ENCODE assay signal across 2 cellular contexts in the genomic region with DNA sequence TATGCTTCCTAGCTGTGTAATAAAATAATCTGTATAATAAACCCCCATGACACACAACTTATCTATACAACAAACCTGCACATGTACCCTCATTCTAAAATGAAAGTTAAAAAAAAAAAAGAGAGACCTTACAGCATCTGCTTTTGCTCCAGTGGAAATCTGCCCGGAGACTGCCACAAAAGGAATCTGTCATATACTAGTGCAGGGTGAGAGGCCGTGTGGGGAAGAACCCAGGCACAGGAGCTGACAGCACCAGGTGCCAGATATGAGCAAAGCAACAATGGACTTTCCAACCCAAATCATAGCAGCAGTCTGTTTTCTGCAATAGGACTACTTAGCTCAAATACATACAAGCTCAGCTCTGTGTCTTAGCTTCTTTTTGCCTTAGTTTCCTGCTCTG.
TF ChIP-seq lines count a peak whose summit lies in the region.

No MANE protein-coding gene starts in this region.

TF ChIP-seq in SK-N-SH treated with all-trans-retinoic acid at 6 μM for 48 hours, 23 proteins besides CTCF, POLR2A, EP300 and RAD21 (continued from another document):
- TF ChIP-seq, protein P1, sequence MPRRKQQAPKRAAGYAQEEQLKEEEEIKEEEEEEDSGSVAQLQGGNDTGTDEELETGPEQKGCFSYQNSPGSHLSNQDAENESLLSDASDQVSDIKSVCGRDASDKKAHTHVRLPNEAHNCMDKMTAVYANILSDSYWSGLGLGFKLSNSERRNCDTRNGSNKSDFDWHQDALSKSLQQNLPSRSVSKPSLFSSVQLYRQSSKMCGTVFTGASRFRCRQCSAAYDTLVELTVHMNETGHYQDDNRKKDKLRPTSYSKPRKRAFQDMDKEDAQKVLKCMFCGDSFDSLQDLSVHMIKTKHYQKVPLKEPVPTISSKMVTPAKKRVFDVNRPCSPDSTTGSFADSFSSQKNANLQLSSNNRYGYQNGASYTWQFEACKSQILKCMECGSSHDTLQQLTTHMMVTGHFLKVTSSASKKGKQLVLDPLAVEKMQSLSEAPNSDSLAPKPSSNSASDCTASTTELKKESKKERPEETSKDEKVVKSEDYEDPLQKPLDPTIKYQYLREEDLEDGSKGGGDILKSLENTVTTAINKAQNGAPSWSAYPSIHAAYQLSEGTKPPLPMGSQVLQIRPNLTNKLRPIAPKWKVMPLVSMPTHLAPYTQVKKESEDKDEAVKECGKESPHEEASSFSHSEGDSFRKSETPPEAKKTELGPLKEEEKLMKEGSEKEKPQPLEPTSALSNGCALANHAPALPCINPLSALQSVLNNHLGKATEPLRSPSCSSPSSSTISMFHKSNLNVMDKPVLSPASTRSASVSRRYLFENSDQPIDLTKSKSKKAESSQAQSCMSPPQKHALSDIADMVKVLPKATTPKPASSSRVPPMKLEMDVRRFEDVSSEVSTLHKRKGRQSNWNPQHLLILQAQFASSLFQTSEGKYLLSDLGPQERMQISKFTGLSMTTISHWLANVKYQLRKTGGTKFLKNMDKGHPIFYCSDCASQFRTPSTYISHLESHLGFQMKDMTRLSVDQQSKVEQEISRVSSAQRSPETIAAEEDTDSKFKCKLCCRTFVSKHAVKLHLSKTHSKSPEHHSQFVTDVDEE (CRISPR knock-in tag; IDR thresholded peaks at IDR 0.05), result no peak
- no peak for TF ChIP-seq ZNF8 (CRISPR knock-in tag; IDR thresholded peaks at IDR 0.05)

TF ChIP-seq in SK-N-SH, 30 proteins besides CTCF, POLR2A, EP300 and RAD21 (continued from another document):
- TF ChIP-seq, protein P2, sequence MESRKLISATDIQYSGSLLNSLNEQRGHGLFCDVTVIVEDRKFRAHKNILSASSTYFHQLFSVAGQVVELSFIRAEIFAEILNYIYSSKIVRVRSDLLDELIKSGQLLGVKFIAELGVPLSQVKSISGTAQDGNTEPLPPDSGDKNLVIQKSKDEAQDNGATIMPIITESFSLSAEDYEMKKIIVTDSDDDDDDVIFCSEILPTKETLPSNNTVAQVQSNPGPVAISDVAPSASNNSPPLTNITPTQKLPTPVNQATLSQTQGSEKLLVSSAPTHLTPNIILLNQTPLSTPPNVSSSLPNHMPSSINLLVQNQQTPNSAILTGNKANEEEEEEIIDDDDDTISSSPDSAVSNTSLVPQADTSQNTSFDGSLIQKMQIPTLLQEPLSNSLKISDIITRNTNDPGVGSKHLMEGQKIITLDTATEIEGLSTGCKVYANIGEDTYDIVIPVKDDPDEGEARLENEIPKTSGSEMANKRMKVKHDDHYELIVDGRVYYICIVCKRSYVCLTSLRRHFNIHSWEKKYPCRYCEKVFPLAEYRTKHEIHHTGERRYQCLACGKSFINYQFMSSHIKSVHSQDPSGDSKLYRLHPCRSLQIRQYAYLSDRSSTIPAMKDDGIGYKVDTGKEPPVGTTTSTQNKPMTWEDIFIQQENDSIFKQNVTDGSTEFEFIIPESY (IDR thresholded peaks at IDR 0.05; ENCODE audit: borderline replicate concordance, low read depth), result no peak
- TF ChIP-seq MEF2A (IDR thresholded peaks at IDR 0.05; ENCODE audit: borderline replicate concordance, low read depth) (no peak), FOSL2 (IDR thresholded peaks at IDR 0.05; ENCODE audit: borderline replicate concordance, low read depth) (no peak), FOXM1 (IDR thresholded peaks at IDR 0.05; ENCODE audit: low read depth) (no peak)
